In the genomic region with DNA sequence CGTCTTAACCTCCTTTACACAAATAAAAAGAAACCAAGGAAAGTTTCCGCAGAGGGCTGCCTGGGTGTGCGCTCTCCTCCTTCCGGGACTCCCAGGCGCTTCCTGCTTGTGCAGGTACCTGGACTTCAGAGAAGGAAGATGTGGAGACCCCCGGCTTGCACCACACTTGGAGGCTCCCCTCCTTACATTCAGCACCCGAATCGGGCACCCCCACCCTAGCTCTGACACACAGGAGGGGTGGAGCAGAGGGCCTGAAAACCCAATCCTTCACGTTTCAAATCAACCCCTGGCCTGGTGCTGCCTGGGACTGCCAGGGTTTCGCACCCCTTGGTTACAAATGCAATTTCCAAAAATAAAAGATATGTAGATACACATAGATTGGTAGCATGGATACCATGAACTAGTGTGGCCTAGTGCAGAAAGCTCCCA, we compare ENCODE assay signal across 13 cellular contexts. TPM values are rescaled to one million over a fixed set of nuclear protein-coding genes. Genes with fewer than 3 reads are reported as not detected.
DNase-seq lines count a peak whose midpoint lies in the region; ATAC-seq and TF ChIP-seq lines count a peak whose summit lies in the region.
"Had no signal": no experiment of that assay in that cellular context is flagged by ENCODE, and none has a peak within 500 bp of the region (broad histone marks: within the 10 kb centered on the region; RNA-seq: fewer than 3 reads in every experiment).

No MANE protein-coding gene starts in this region.

- peak overlapping the region in 1 of 2 experiments; percentile 15 for H2BK12ac ChIP-seq in mesenchymal stem cell (ENCODE audit: low read length in 2 of 2)

- H3K9me3 Mint-ChIP-seq in natural killer cell treated with Interleukin-12 subunit alpha and Interleukin-12 subunit beta and Interleukin-15 and Interleukin-18, amount 100 ng/mL, for 72 hours: peaks cover 3% of the 10 kb centered on the region
- peaks cover 2 to 3% of the 10 kb centered on the region in 2 donors for H3K9me3 Mint-ChIP-seq in natural killer cell
- H3K9me3 Mint-ChIP-seq in T-helper 2 cell treated with Interferon-gamma antibody and Interleukin-4, amounts not matched to agents 5 μg/mL and 100 μg/mL, for 36 hours: peaks cover 7% of the 10 kb centered on the region

- no peak overlapping the region for H3K23ac ChIP-seq in mesenchymal stem cell (ENCODE audit: low read length in 2 of 2)

- DNase-seq in natural killer cell treated with Interleukin-12 subunit alpha and Interleukin-12 subunit beta and Interleukin-15 and Interleukin-18, amount 100 ng/mL, for 72 hours (ENCODE audit: low spot score): no peak
- DNase-seq in natural killer cell (no peak), WERI-Rb-1 (peak; percentile 3), mesenchymal stem cell (no peak), transverse colon (no peak), Ammon's horn (ENCODE audit: low spot score) (no peak)
- DNase-seq in T-helper 2 cell treated with Interferon-gamma antibody and Interleukin-4, amounts not matched to agents 5 μg/mL and 100 μg/mL, for 36 hours (ENCODE audit: low spot score): no peak
- DNase-seq: activated CD4-positive, alpha-beta T cell treated with anti-CD3 and anti-CD28 coated beads for 36 hours; midbrain; NCI-H226 had no signal

- TF ChIP-seq POLR2A in transverse colon (IDR thresholded peaks at IDR 0.05): no peak

- H2AFZ ChIP-seq in mesenchymal stem cell (ENCODE audit: low read depth, low read length): no peak overlapping the region

- H3K27ac Mint-ChIP-seq in natural killer cell treated with Interleukin-12 subunit alpha and Interleukin-12 subunit beta and Interleukin-15 and Interleukin-18, amount 100 ng/mL, for 72 hours: no peak overlapping the region
- no peak overlapping the region for H3K27ac Mint-ChIP-seq in natural killer cell
- no peak overlapping the region for H3K27ac Mint-ChIP-seq in T-helper 2 cell treated with Interferon-gamma antibody and Interleukin-4, amounts not matched to agents 5 μg/mL and 100 μg/mL, for 36 hours
- H3K27ac Mint-ChIP-seq: activated CD4-positive, alpha-beta T cell treated with anti-CD3 and anti-CD28 coated beads for 36 hours had no signal

- 41% methylated on average over 9 of the region's 10 CpGs for WGBS in mesenchymal stem cell
- 35% methylated on average over 10 of the region's 10 CpGs; no CpG with 5 or more reads in 1 of the 2 donors for WGBS in transverse colon (ENCODE audit: low coverage in 1 of 2), 2 donors

- H3K4me1 ChIP-seq in mesenchymal stem cell (ENCODE audit: control insufficient read depth, insufficient read depth, low read depth, low read length) (peaks cover 18% of the 10 kb centered on the region), transverse colon (peaks cover 0 to 29% (median 23%) of the 10 kb centered on the region in 4 donors)

- peaks cover 19 to 23% of the 10 kb centered on the region in 2 donors for H3K4me1 Mint-ChIP-seq in natural killer cell treated with Interleukin-12 subunit alpha and Interleukin-12 subunit beta and Interleukin-15 and Interleukin-18, amount 100 ng/mL, for 72 hours (ENCODE audit: low read depth in 2 of 2)
- H3K4me1 Mint-ChIP-seq in natural killer cell: peaks cover 17 to 34% of the 10 kb centered on the region in 2 donors
- peaks cover 22% of the 10 kb centered on the region for H3K4me1 Mint-ChIP-seq in T-helper 2 cell treated with Interferon-gamma antibody and Interleukin-4, amounts not matched to agents 5 μg/mL and 100 μg/mL, for 36 hours (ENCODE audit: low read depth)

- H3K4me3 Mint-ChIP-seq in natural killer cell treated with Interleukin-12 subunit alpha and Interleukin-12 subunit beta and Interleukin-15 and Interleukin-18, amount 100 ng/mL, for 72 hours: peak overlapping the region; percentile 15
- no peak overlapping the region for H3K4me3 Mint-ChIP-seq in natural killer cell
- H3K4me3 Mint-ChIP-seq in T-helper 2 cell treated with Interferon-gamma antibody and Interleukin-4, amounts not matched to agents 5 μg/mL and 100 μg/mL, for 36 hours: no peak overlapping the region

- no peak overlapping the region for H2BK120ac ChIP-seq in mesenchymal stem cell (ENCODE audit: low read depth, low read length)

- H3K4ac ChIP-seq in mesenchymal stem cell (ENCODE audit: low read depth in 1 of 2, low read length in 2 of 2): no peak overlapping the region

- intact Hi-C loops in natural killer cell (cut with micrococcal nuclease) (no loop called here), transverse colon (cut with DNase I; ENCODE audit: low total_unique reads) (loop anchor here (5.0 to 10.0 kb wide), 3 partner anchors 59 to 396 kb away; partner anchors contain the start of gene RAB28)

- H3K9ac ChIP-seq in mesenchymal stem cell (ENCODE audit: low read length): no peak overlapping the region

- no peak for TF ChIP-seq EP300 in transverse colon (IDR thresholded peaks at IDR 0.05; ENCODE audit: low read depth)

- H3K79me1 ChIP-seq in mesenchymal stem cell (replicated peaks; ENCODE audit: low read length, poor library complexity, severe bottlenecking): no peaks in the 10 kb centered on the region

- H3K27me3 ChIP-seq in WERI-Rb-1 (ENCODE audit: insufficient read depth, low read depth, severe bottlenecking) (peaks cover 28% of the 10 kb centered on the region), mesenchymal stem cell (ENCODE audit: control insufficient read depth in 1 of 2, insufficient read depth in 1 of 2, low read length in 2 of 2) (peaks cover 79 to 94% of the 10 kb centered on the region in 2 experiments), transverse colon (peaks cover 100% of the 10 kb centered on the region)

- no peak overlapping the region for H3K18ac ChIP-seq in mesenchymal stem cell (ENCODE audit: low read depth in 1 of 2, low read length in 2 of 2)

- peak overlapping the region; percentile 9 for H4K8ac ChIP-seq in mesenchymal stem cell (ENCODE audit: low read length)

- TF ChIP-seq CTCF in natural killer cell (IDR thresholded peaks at IDR 0.05) (no peak), WERI-Rb-1 (IDR thresholded peaks at IDR 0.05; ENCODE audit: low read depth, low read length) (no peak), transverse colon (IDR thresholded peaks at IDR 0.05) (no peak)

- H3K14ac ChIP-seq in mesenchymal stem cell (ENCODE audit: low read length in 2 of 2): no peak overlapping the region

- H3K27ac ChIP-seq in WERI-Rb-1 (no peak overlapping the region), mesenchymal stem cell (ENCODE audit: low read length, poor library complexity, severe bottlenecking) (no peak overlapping the region), transverse colon (peak overlapping the region; percentile 79 to 94 (median 86))

- H3K9me3 ChIP-seq in WERI-Rb-1 (ENCODE audit: severe bottlenecking) (no peaks in the 10 kb centered on the region), mesenchymal stem cell (ENCODE audit: control insufficient read depth, low read length) (peaks cover 4% of the 10 kb centered on the region), transverse colon (no peaks in the 10 kb centered on the region)

- no peak overlapping the region for H2BK15ac ChIP-seq in mesenchymal stem cell (ENCODE audit: low read depth, poor library complexity, severe bottlenecking)

- H3K4me3 ChIP-seq in WERI-Rb-1 (ENCODE audit: low read depth, low read length) (no peak overlapping the region), mesenchymal stem cell (ENCODE audit: insufficient read depth in 1 of 2, low read depth in 1 of 2, low read length in 2 of 2) (no peak overlapping the region), transverse colon (peak overlapping the region in 3 of 4 donors; percentile 54 to 88 (median 59))

- H3K36me3 Mint-ChIP-seq in natural killer cell treated with Interleukin-12 subunit alpha and Interleukin-12 subunit beta and Interleukin-15 and Interleukin-18, amount 100 ng/mL, for 72 hours: peaks cover 16% of the 10 kb centered on the region
- H3K36me3 Mint-ChIP-seq in natural killer cell: peaks cover 13% of the 10 kb centered on the region
- H3K36me3 Mint-ChIP-seq in T-helper 2 cell treated with Interferon-gamma antibody and Interleukin-4, amounts not matched to agents 5 μg/mL and 100 μg/mL, for 36 hours (ENCODE audit: low read depth): peaks cover 2% of the 10 kb centered on the region

- ATAC-seq in natural killer cell treated with Interleukin-12 subunit alpha and Interleukin-12 subunit beta and Interleukin-15 and Interleukin-18, amount 100 ng/mL, for 72 hours: no peak
- no peak for ATAC-seq in natural killer cell
- no peak for ATAC-seq in GM18907 (IDR thresholded peaks at IDR 0.05; ENCODE audit: unreplicated experiment)
- ATAC-seq: activated CD4-positive, alpha-beta T cell treated with anti-CD3 and anti-CD28 coated beads for 36 hours had no signal

- no peak overlapping the region for H2AK5ac ChIP-seq in mesenchymal stem cell (ENCODE audit: low read length, severe bottlenecking)

- in situ Hi-C loops in transverse colon (cut with MboI; ENCODE audit: low pct_ligation_motif_present in 1 of 4, low pct_unique_long_range_greater_than_20kb in 1 of 4, low sequenced_read_pairs in 3 of 4): loop anchor here in 2 of 4 donors (10.0 kb wide), 2 partner anchors 686 to 806 kb away; no protein-coding TSS in a partner anchor

- no peak overlapping the region for H2BK5ac ChIP-seq in mesenchymal stem cell (ENCODE audit: low read depth, low read length, poor library complexity, severe bottlenecking)

- H3K4me2 ChIP-seq in mesenchymal stem cell (ENCODE audit: low read length, poor library complexity, severe bottlenecking): no peak overlapping the region

- no peak overlapping the region for H4K91ac ChIP-seq in mesenchymal stem cell (ENCODE audit: low read length)

- H3K36me3 ChIP-seq in WERI-Rb-1 (no peaks in the 10 kb centered on the region), mesenchymal stem cell (ENCODE audit: control insufficient read depth in 1 of 2, insufficient read depth in 2 of 2, low read depth in 1 of 2, low read length in 2 of 2) (no peaks in the 10 kb centered on the region), transverse colon (no peaks in the 10 kb centered on the region)

- peaks cover 37 to 64% of the 10 kb centered on the region in 2 donors for H3K27me3 Mint-ChIP-seq in natural killer cell treated with Interleukin-12 subunit alpha and Interleukin-12 subunit beta and Interleukin-15 and Interleukin-18, amount 100 ng/mL, for 72 hours
- H3K27me3 Mint-ChIP-seq in natural killer cell (ENCODE audit: low read depth in 2 of 2): peaks cover 69 to 71% of the 10 kb centered on the region in 2 donors
- peaks cover 82% of the 10 kb centered on the region for H3K27me3 Mint-ChIP-seq in T-helper 2 cell treated with Interferon-gamma antibody and Interleukin-4, amounts not matched to agents 5 μg/mL and 100 μg/mL, for 36 hours (ENCODE audit: low read depth)

RNA-seq across cellular contexts. Expression of gene NKX3-2, which starts 3.1 kb away (rescaled TPM):
- total RNA-seq in natural killer cell treated with Interleukin-12 subunit alpha and Interleukin-12 subunit beta and Interleukin-15 and Interleukin-18, amount 100 ng/mL, for 72 hours: not detected
- total RNA-seq in natural killer cell (not detected), transverse colon (10 to 100 TPM in 1 of 4 donors, 1 to 10 TPM in 3; 3.8 to 19.5 (median 5.1) TPM)
- polyA plus RNA-seq in mesenchymal stem cell (2013, experiment 1 of 2): 11.5 TPM
- polyA plus RNA-seq in mesenchymal stem cell (2013, experiment 2 of 2): 11.2 TPM
- total RNA-seq: activated CD4-positive, alpha-beta T cell treated with anti-CD3 and anti-CD28 coated beads for 36 hours; kidney epithelial cell; T-helper 1 cell treated with Interleukin-12 subunit alpha and Interleukin-12 subunit beta and Interleukin-4 antibody, amounts not matched to agents 30 ng/mL and 1 ng/mL, for 36 hours had no signal

RNA-seq across cellular contexts. Expression of gene RAB28, which starts 57.0 kb away (rescaled TPM):
- total RNA-seq in natural killer cell treated with Interleukin-12 subunit alpha and Interleukin-12 subunit beta and Interleukin-15 and Interleukin-18, amount 100 ng/mL, for 72 hours: 10 to 100 TPM; 16.7 to 17.7 TPM
- total RNA-seq in natural killer cell (10 to 100 TPM; 10.2 to 13.1 (median 12.9) TPM), transverse colon (10 to 100 TPM in 3 of 4 donors, 1 to 10 TPM in 1; 6.4 to 19.5 (median 17.8) TPM)
- polyA plus RNA-seq in mesenchymal stem cell (2013, experiment 1 of 2): 20.5 TPM
- 21.7 TPM for polyA plus RNA-seq in mesenchymal stem cell (2013, experiment 2 of 2)

Comparison
In these comparisons a context has a peak if more than half of its experiments do, and no peak if none do; other contexts are left out.
1. H3K27ac ChIP-seq: peak in transverse colon (4 of 4); none in WERI-Rb-1 (single experiment) and mesenchymal stem cell (single experiment).
2. H3K4me3 ChIP-seq: peak in transverse colon (3 of 4); none in WERI-Rb-1 (single experiment) and mesenchymal stem cell (0 of 2).
3. RNA of gene NKX3-2, which starts 3.1 kb away (total RNA-seq): 3.8 to 19.5 TPM in transverse colon; not detected in natural killer cell treated with Interleukin-12 subunit alpha and Interleukin-12 subunit beta and Interleukin-15 and Interleukin-18, amount 100 ng/mL, for 72 hours and not detected in natural killer cell; every median in the first group is over 4 times any median in the second.